ENCODE assay signal across 35 cellular contexts in genomic region chr2:175140332-175140731, GRCh38.
"Had no signal": no experiment of that assay in that cellular context is flagged by ENCODE, and none has a peak within 500 bp of the region (broad histone marks: within the 10 kb centered on the region; RNA-seq: fewer than 3 reads in every experiment).

No MANE protein-coding gene starts in this region.

- H3K4me3 ChIP-seq: adrenal gland, ascending aorta, esophagus muscularis mucosa, gastrocnemius medialis, heart left ventricle had no signal

- DNase-seq: activated CD4-positive, alpha-beta memory T cell treated with anti-CD3 and anti-CD28 coated beads, Interleukin-2, amount 10 ng/mL, durations not matched to agents 7 days and 5 days; activated CD4-positive, alpha-beta T cell treated with anti-CD3 and anti-CD28 coated beads for 36 hours; activated CD4-positive, alpha-beta T cell treated with anti-CD3 and anti-CD28 coated beads, Interleukin-2, amount 10 ng/mL, durations not matched to agents 24 days and 14 days; activated CD4-positive, alpha-beta T cell treated with anti-CD3 and anti-CD28 coated beads, Interleukin-2, amount 50 U/mL, for 4 hours; activated CD4-positive, CD25-positive, alpha-beta regulatory T cell; activated CD4-positive, CD25-positive, alpha-beta regulatory T cell treated with anti-CD3 and anti-CD28 coated beads, Interleukin-2, amount 50 U/mL, for 72 hours; activated CD8-positive, alpha-beta memory T cell treated with anti-CD3 and anti-CD28 coated beads, Interleukin-2, amount 10 ng/mL, durations not matched to agents 7 days and 5 days; activated CD8-positive, alpha-beta memory T cell treated with anti-CD3 and anti-CD28 coated beads, Interleukin-2, amount 50 U/mL, for 4 hours; activated effector memory CD4-positive, alpha-beta T cell treated with anti-CD3 and anti-CD28 coated beads, Interleukin-2, amount 50 U/mL, for 16 hours; activated naive CD4-positive, alpha-beta T cell treated with anti-CD3 and anti-CD28 coated beads for 36 hours; activated naive CD8-positive, alpha-beta T cell treated with anti-CD3 and anti-CD28 coated beads for 36 hours; activated naive CD8-positive, alpha-beta T cell treated with anti-CD3 and anti-CD28 coated beads, Interleukin-2, amount 50 U/mL, for 24 hours; activated T-cell treated with anti-CD3 and anti-CD28 coated beads, Interleukin-2, amount 50 U/mL, for 1 hour; activated T-cell treated with anti-CD3 and anti-CD28 coated beads, Interleukin-2, amount 50 U/mL, for 48 hours; adrenal gland; brain microvascular endothelial cell; cortex of kidney; dermis blood vessel endothelial cell; effector CD4-positive, alpha-beta T cell; effector memory CD8-positive, alpha-beta T cell; erythroblast; foreskin keratinocyte; gastrocnemius medialis; glutamatergic neuron; heart left ventricle; T-helper 1 cell; T-helper 2 cell had no signal

- H3K4me3 Mint-ChIP-seq: activated CD4-positive, alpha-beta memory T cell treated with anti-CD3 and anti-CD28 coated beads, Interleukin-2, amount 10 ng/mL, durations not matched to agents 7 days and 5 days; activated CD4-positive, alpha-beta T cell treated with anti-CD3 and anti-CD28 coated beads for 36 hours; activated CD4-positive, alpha-beta T cell treated with anti-CD3 and anti-CD28 coated beads, Interleukin-2, amount 10 ng/mL, durations not matched to agents 24 days and 14 days; activated CD8-positive, alpha-beta memory T cell treated with anti-CD3 and anti-CD28 coated beads, Interleukin-2, amount 10 ng/mL, durations not matched to agents 7 days and 5 days; activated naive CD4-positive, alpha-beta T cell treated with anti-CD3 and anti-CD28 coated beads for 36 hours; activated naive CD4-positive, alpha-beta T cell treated with anti-CD3 and anti-CD28 coated beads, Interleukin-2, amount 50 U/mL, for 24 hours; activated naive CD8-positive, alpha-beta T cell treated with anti-CD3 and anti-CD28 coated beads for 36 hours; activated naive CD8-positive, alpha-beta T cell treated with anti-CD3 and anti-CD28 coated beads, Interleukin-2, amount 50 U/mL, for 24 hours; activated T-helper 1 cell treated with anti-CD3 and anti-CD28 coated beads, Interleukin-12 subunit alpha, Interleukin-12 subunit beta, Interleukin-2, Interleukin-4 antibody, amounts not matched to agents 30 ng/mL and 10 ng/mL and 1 ng/mL, durations not matched to agents 14 hours and 24 hours and 36 hours; central memory CD8-positive, alpha-beta T cell; effector memory CD8-positive, alpha-beta T cell had no signal

- H3K27ac ChIP-seq: adrenal gland, ascending aorta, brain microvascular endothelial cell, esophagus muscularis mucosa, foreskin keratinocyte, gastrocnemius medialis, heart left ventricle had no signal

- H3K27me3 Mint-ChIP-seq: activated CD4-positive, alpha-beta memory T cell treated with anti-CD3 and anti-CD28 coated beads, Interleukin-2, amount 10 ng/mL, durations not matched to agents 7 days and 5 days; activated CD4-positive, alpha-beta T cell treated with anti-CD3 and anti-CD28 coated beads for 36 hours; activated CD4-positive, alpha-beta T cell treated with anti-CD3 and anti-CD28 coated beads, Interleukin-2, amount 10 ng/mL, durations not matched to agents 24 days and 14 days; activated CD8-positive, alpha-beta memory T cell treated with anti-CD3 and anti-CD28 coated beads, Interleukin-2, amount 10 ng/mL, durations not matched to agents 7 days and 5 days; activated naive CD4-positive, alpha-beta T cell treated with anti-CD3 and anti-CD28 coated beads, Interleukin-2, amount 50 U/mL, for 24 hours; activated naive CD8-positive, alpha-beta T cell treated with anti-CD3 and anti-CD28 coated beads for 36 hours; activated naive CD8-positive, alpha-beta T cell treated with anti-CD3 and anti-CD28 coated beads, Interleukin-2, amount 50 U/mL, for 24 hours; central memory CD8-positive, alpha-beta T cell; effector memory CD8-positive, alpha-beta T cell had no signal

- H3K9me3 Mint-ChIP-seq: activated CD4-positive, alpha-beta memory T cell treated with anti-CD3 and anti-CD28 coated beads, Interleukin-2, amount 10 ng/mL, durations not matched to agents 7 days and 5 days; activated CD4-positive, alpha-beta T cell treated with anti-CD3 and anti-CD28 coated beads, Interleukin-2, amount 10 ng/mL, durations not matched to agents 24 days and 14 days; activated naive CD4-positive, alpha-beta T cell treated with anti-CD3 and anti-CD28 coated beads for 36 hours; activated naive CD4-positive, alpha-beta T cell treated with anti-CD3 and anti-CD28 coated beads, Interleukin-2, amount 50 U/mL, for 24 hours; activated naive CD8-positive, alpha-beta T cell treated with anti-CD3 and anti-CD28 coated beads, Interleukin-2, amount 50 U/mL, for 24 hours; activated T-helper 1 cell treated with anti-CD3 and anti-CD28 coated beads, Interleukin-12 subunit alpha, Interleukin-12 subunit beta, Interleukin-2, Interleukin-4 antibody, amounts not matched to agents 30 ng/mL and 10 ng/mL and 1 ng/mL, durations not matched to agents 14 hours and 24 hours and 36 hours; activated T-helper 2 cell treated with anti-CD3 and anti-CD28 coated beads, Interferon-gamma antibody, Interleukin-2, Interleukin-4, amounts not matched to agents 10 μg/mL and 5 μg/mL and 100 μg/mL, durations not matched to agents 14 hours and 24 hours and 36 hours; central memory CD8-positive, alpha-beta T cell; effector memory CD8-positive, alpha-beta T cell had no signal

- FAIRE-seq: bronchial epithelial cell, colon had no signal

- H3K27me3 ChIP-seq: adrenal gland, ascending aorta, brain microvascular endothelial cell, esophagus muscularis mucosa, foreskin keratinocyte, gastrocnemius medialis, heart left ventricle had no signal

- ATAC-seq: activated CD4-positive, alpha-beta T cell treated with anti-CD3 and anti-CD28 coated beads for 36 hours; activated CD8-positive, alpha-beta memory T cell treated with anti-CD3 and anti-CD28 coated beads, Interleukin-2, amount 10 ng/mL, durations not matched to agents 7 days and 5 days; activated naive CD8-positive, alpha-beta T cell treated with anti-CD3 and anti-CD28 coated beads, Interleukin-2, amount 50 U/mL, for 24 hours; effector memory CD8-positive, alpha-beta T cell; foreskin keratinocyte; gastrocnemius medialis; heart left ventricle had no signal

- H3K27ac Mint-ChIP-seq: activated CD4-positive, alpha-beta memory T cell treated with anti-CD3 and anti-CD28 coated beads, Interleukin-2, amount 10 ng/mL, durations not matched to agents 7 days and 5 days; activated CD4-positive, alpha-beta T cell treated with anti-CD3 and anti-CD28 coated beads for 36 hours; activated CD4-positive, alpha-beta T cell treated with anti-CD3 and anti-CD28 coated beads, Interleukin-2, amount 10 ng/mL, durations not matched to agents 24 days and 14 days; activated CD8-positive, alpha-beta memory T cell treated with anti-CD3 and anti-CD28 coated beads, Interleukin-2, amount 10 ng/mL, durations not matched to agents 7 days and 5 days; activated naive CD4-positive, alpha-beta T cell treated with anti-CD3 and anti-CD28 coated beads for 36 hours; activated naive CD4-positive, alpha-beta T cell treated with anti-CD3 and anti-CD28 coated beads, Interleukin-2, amount 50 U/mL, for 24 hours; activated naive CD8-positive, alpha-beta T cell treated with anti-CD3 and anti-CD28 coated beads for 36 hours; activated naive CD8-positive, alpha-beta T cell treated with anti-CD3 and anti-CD28 coated beads, Interleukin-2, amount 50 U/mL, for 24 hours; activated T-helper 1 cell treated with anti-CD3 and anti-CD28 coated beads, Interleukin-12 subunit alpha, Interleukin-12 subunit beta, Interleukin-2, Interleukin-4 antibody, amounts not matched to agents 30 ng/mL and 10 ng/mL and 1 ng/mL, durations not matched to agents 14 hours and 24 hours and 36 hours; activated T-helper 2 cell treated with anti-CD3 and anti-CD28 coated beads, Interferon-gamma antibody, Interleukin-2, Interleukin-4, amounts not matched to agents 10 μg/mL and 5 μg/mL and 100 μg/mL, durations not matched to agents 14 hours and 24 hours and 36 hours had no signal

- H3K4me1 ChIP-seq: foreskin keratinocyte had no signal

- H3K36me3 ChIP-seq: adrenal gland, brain microvascular endothelial cell, gastrocnemius medialis had no signal

- H3K9me3 ChIP-seq: ascending aorta, esophagus muscularis mucosa, gastrocnemius medialis, heart left ventricle had no signal
